10 cellular contexts compared by ENCODE assay signal in genomic region chr16:89202422-89203215, GRCh38. TPM values are rescaled to one million over a fixed set of nuclear protein-coding genes. Genes with fewer than 3 reads are reported as not detected.
DNase-seq lines count a peak whose midpoint lies in the region; ATAC-seq and TF ChIP-seq lines count a peak whose summit lies in the region.
"Had no signal": no experiment of that assay in that cellular context is flagged by ENCODE, and none has a peak within 500 bp of the region (broad histone marks: within the 10 kb centered on the region; RNA-seq: fewer than 3 reads in every experiment).

No MANE protein-coding gene starts in this region.

- H3K27ac Mint-ChIP-seq in central memory CD8-positive, alpha-beta T cell (ENCODE audit: low read depth) = no peak overlapping the region
- H3K27ac Mint-ChIP-seq in nephron progenitor cell = no peak overlapping the region

- ATAC-seq in central memory CD8-positive, alpha-beta T cell (replicated peaks; ENCODE audit: extremely low read depth, poor library complexity, severe bottlenecking) = no peak
- no peak for ATAC-seq in GM19023 (IDR thresholded peaks at IDR 0.05; ENCODE audit: unreplicated experiment)
- no peak for ATAC-seq in GM18909 (IDR thresholded peaks at IDR 0.05; ENCODE audit: poor library complexity, unreplicated experiment)
- no peak for ATAC-seq in HG03095 (IDR thresholded peaks at IDR 0.05; ENCODE audit: unreplicated experiment)

- peak overlapping the region; percentile 47 for H3K27ac ChIP-seq in C4-2B
- H3K27ac ChIP-seq: neutrophil had no signal

- H3K36me3 ChIP-seq in H7 (replicated peaks; ENCODE audit: control insufficient read depth, insufficient read depth, low read length) = no peaks in the 10 kb centered on the region
- H3K36me3 ChIP-seq: neutrophil had no signal

- no peaks in the 10 kb centered on the region for H3K9me3 Mint-ChIP-seq in central memory CD8-positive, alpha-beta T cell
- peaks cover 21% of the 10 kb centered on the region for H3K9me3 Mint-ChIP-seq in nephron progenitor cell

- peaks cover 10% of the 10 kb centered on the region for H3K4me1 Mint-ChIP-seq in central memory CD8-positive, alpha-beta T cell
- H3K4me1 Mint-ChIP-seq in nephron progenitor cell = peaks cover 16% of the 10 kb centered on the region

- peaks cover 43% of the 10 kb centered on the region for H3K27me3 ChIP-seq in H7 (ENCODE audit: control insufficient read depth, insufficient read depth, low read length)

- DNase-seq in H7 (peak; percentile 72), nephron progenitor cell (no peak), kidney tubule cell (ENCODE audit: low spot score) (no peak)
- no peak for DNase-seq in central memory CD8-positive, alpha-beta T cell (ENCODE audit: low spot score in 2 of 2)

- peak overlapping the region; percentile 30; the same call in 1 of the 2 replicates for H3K4me3 ChIP-seq in H7 (ENCODE audit: insufficient read depth, low read depth, low read length)
- H3K4me3 ChIP-seq: GM12878 had no signal

- peaks cover 59% of the 10 kb centered on the region for H3K27me3 Mint-ChIP-seq in central memory CD8-positive, alpha-beta T cell
- peaks cover 84% of the 10 kb centered on the region for H3K27me3 Mint-ChIP-seq in nephron progenitor cell (ENCODE audit: low read depth, poor library complexity)

- peak overlapping the region; percentile 64 for H3K4me3 Mint-ChIP-seq in central memory CD8-positive, alpha-beta T cell
- H3K4me3 Mint-ChIP-seq in nephron progenitor cell = peak overlapping the region; percentile 61

- peaks cover 6% of the 10 kb centered on the region for H3K36me3 Mint-ChIP-seq in central memory CD8-positive, alpha-beta T cell (ENCODE audit: insufficient read depth)
- H3K36me3 Mint-ChIP-seq in nephron progenitor cell (ENCODE audit: low read depth) = peaks cover 7% of the 10 kb centered on the region

- no peak for TF ChIP-seq CTCF in C4-2B (conservative IDR thresholded peaks at IDR 0.05)
- no peak for TF ChIP-seq CTCF in nephron progenitor cell (IDR thresholded peaks at IDR 0.05)

RNA-seq across cellular contexts. Expression of gene SLC22A31, which starts 2.3 kb away (rescaled TPM):
- 0.81 and 1.9 TPM in 2 replicates for total RNA-seq in H7 (2014; rRNA removed; shearing (Covaris generic))
- total RNA-seq: GM12878 had no signal

RNA-seq across cellular contexts. Expression of gene ZNF778, which starts 14.9 kb away (rescaled TPM):
- 10.1 and 12.3 TPM in 2 replicates for total RNA-seq in H7 (2014; rRNA removed; shearing (Covaris generic))

RNA-seq across cellular contexts. Expression of gene CDH15, which starts 31.1 kb away (rescaled TPM):
- 0.07 and 0.10 TPM in 2 replicates for total RNA-seq in H7 (2014; rRNA removed; shearing (Covaris generic))
